1 cellular context compared by ENCODE assay signal in the genomic region with DNA sequence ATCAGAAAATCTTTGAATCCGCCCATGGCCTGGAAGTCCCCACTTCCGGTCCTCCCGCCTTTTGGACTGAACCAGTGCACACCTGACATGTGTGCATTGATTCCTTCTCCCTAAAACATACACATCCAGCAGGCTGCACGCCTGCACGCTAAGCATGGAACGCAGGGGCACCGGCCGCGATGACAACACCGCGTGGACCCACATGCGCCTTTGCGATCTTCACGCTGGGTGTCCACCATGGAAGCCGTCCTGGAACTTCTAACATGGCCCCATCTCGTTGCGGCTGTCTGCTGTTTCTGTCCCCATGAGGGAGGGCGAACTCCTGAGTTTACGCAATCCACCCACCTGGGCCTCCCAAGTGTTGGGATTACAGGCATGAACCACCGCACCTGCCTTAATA.
TF ChIP-seq lines count a peak whose summit lies in the region.

No MANE protein-coding gene starts in this region.

TF ChIP-seq in HepG2, 621 proteins besides CTCF, POLR2A, EP300 and RAD21 (continued from another document):
- TF ChIP-seq, protein P1, sequence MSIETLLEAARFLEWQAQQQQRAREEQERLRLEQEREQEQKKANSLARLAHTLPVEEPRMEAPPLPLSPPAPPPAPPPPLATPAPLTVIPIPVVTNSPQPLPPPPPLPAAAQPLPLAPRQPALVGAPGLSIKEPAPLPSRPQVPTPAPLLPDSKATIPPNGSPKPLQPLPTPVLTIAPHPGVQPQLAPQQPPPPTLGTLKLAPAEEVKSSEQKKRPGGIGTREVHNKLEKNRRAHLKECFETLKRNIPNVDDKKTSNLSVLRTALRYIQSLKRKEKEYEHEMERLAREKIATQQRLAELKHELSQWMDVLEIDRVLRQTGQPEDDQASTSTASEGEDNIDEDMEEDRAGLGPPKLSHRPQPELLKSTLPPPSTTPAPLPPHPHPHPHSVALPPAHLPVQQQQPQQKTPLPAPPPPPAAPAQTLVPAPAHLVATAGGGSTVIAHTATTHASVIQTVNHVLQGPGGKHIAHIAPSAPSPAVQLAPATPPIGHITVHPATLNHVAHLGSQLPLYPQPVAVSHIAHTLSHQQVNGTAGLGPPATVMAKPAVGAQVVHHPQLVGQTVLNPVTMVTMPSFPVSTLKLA (IDR thresholded peaks at IDR 0.05) = peak; percentile 70
- TF ChIP-seq MAZ (IDR thresholded peaks at IDR 0.05; ENCODE audit: borderline replicate concordance, low read depth, low read length) (no peak), MAZ (CRISPR knock-in tag; IDR thresholded peaks at IDR 0.05; ENCODE audit: low read depth) (no peak)
